ENCODE assay signal across 27 cellular contexts in the genomic region with DNA sequence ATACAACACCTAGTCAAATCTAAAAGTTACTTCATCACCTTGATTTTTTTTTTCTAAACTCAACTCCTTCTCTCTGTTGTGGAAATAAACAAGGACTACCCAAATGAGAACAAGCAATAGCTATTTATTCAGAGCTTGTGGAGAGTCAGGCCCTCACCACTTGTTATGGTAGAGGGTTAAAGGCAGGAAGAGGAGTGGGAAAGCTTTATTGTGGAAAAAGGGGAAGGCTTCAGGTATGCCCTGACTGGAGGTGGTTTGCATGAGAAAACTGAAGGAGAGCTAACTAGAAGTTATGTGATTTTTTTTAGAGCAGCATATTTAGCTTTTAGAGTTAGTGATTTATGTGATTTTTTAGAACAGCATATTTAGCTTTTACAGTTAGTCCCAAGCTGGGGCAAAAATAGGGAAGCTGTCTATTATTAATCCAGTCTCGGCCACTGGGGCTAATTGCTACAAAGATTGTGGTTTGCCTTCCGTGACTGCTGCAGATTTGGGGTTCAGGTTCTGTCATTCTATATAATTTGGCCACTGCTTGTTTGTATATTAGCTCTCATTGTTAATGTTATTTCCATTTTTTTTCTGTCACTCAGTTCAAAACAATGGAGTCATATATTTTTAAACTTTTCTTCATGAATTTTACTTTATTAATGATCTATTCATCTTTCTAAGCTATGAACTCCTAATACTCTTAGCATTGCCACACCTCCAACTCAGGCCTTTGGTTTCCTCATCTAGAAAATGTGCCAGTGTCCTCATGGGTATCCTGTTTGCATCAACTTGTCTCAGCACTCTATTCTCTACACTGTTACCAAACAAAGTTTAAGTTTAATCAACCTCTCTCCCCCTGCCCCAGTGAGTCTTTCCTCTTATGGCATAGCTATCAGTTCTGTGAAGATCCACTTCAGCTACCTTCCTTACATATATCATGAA.
"Had no signal": no experiment of that assay in that cellular context is flagged by ENCODE, and none has a peak within 500 bp of the region (broad histone marks: within the 10 kb centered on the region; RNA-seq: fewer than 3 reads in every experiment).

No MANE protein-coding gene starts in this region.

- H3K4me3 ChIP-seq: coronary artery, esophagus squamous epithelium, gastroesophageal sphincter, lower lobe of right lung, mucosa of descending colon, right lobe of liver, skin epidermis, transverse colon had no signal

- H3K27me3 ChIP-seq: esophagus squamous epithelium, gastroesophageal sphincter, right lobe of liver, transverse colon had no signal

- FAIRE-seq: bronchial epithelial cell, keratinocyte, urothelium cell line had no signal

- H3K27ac ChIP-seq: coronary artery, esophagus squamous epithelium, gastroesophageal sphincter, lower lobe of right lung, right lobe of liver, skin epidermis, transverse colon had no signal

- H3K4me1 ChIP-seq: esophagus squamous epithelium, gastroesophageal sphincter, lower lobe of right lung, right lobe of liver, transverse colon had no signal

- H3K9me3 ChIP-seq: esophagus squamous epithelium, gastroesophageal sphincter, lower lobe of right lung, mucosa of descending colon, right lobe of liver, transverse colon had no signal

- H3K36me3 ChIP-seq: esophagus squamous epithelium, gastroesophageal sphincter, lower lobe of right lung, right lobe of liver, transverse colon had no signal

- ATAC-seq: activated CD4-positive, CD25-positive, alpha-beta regulatory T cell treated with anti-CD3 and anti-CD28 coated beads, Interleukin-2, amount 50 U/mL, for 24 hours; activated T-cell treated with anti-CD3 and anti-CD28 coated beads, Interleukin-2, amount 50 U/mL, for 72 hours; gastroesophageal sphincter; left colon; lower lobe of right lung; mucosa of descending colon; right lobe of liver; stimulated activated effector memory CD8-positive, alpha-beta T cell treated with anti-CD3 and anti-CD28 coated beads, Interleukin-12 subunit alpha, Interleukin-12 subunit beta, amount 100 ng/mL, for 72 hours had no signal

- DNase-seq: activated CD4-positive, alpha-beta memory T cell treated with anti-CD3 and anti-CD28 coated beads, Interleukin-2, amount 10 ng/mL, durations not matched to agents 7 days and 5 days; activated CD4-positive, alpha-beta T cell treated with anti-CD3 and anti-CD28 coated beads, Interleukin-2, amount 10 ng/mL, durations not matched to agents 24 days and 14 days; activated effector memory CD4-positive, alpha-beta T cell treated with Interleukin-2 at 50 U/mL for 16 hours; activated naive CD4-positive, alpha-beta T cell treated with anti-CD3 and anti-CD28 coated beads for 36 hours; activated naive CD8-positive, alpha-beta T cell treated with anti-CD3 and anti-CD28 coated beads, Interleukin-2, amount 10 ng/mL, durations not matched to agents 7 days and 5 days; activated T-cell treated with anti-CD3 and anti-CD28 coated beads, Interleukin-2, amount 50 U/mL, for 72 hours; amniotic stem cell; esophagus squamous epithelium; head of caudate nucleus; hypothalamus; left colon; lower lobe of right lung; mesendoderm; mucosa of descending colon; occipital lobe; posterior cingulate gyrus; right lobe of liver; stimulated activated CD4-positive, alpha-beta T cell treated with anti-CD3 and anti-CD28 coated beads, Interleukin-1b, Interleukin-23, amount 100 ng/mL, for 48 hours; transverse colon had no signal
